Comparison of ENCODE assay signal across 22 cellular contexts in genomic region chr1:223003549-223003948, GRCh38.
DNase-seq lines count a peak whose midpoint lies in the region; TF ChIP-seq lines count a peak whose summit lies in the region.
"Had no signal": no experiment of that assay in that cellular context is flagged by ENCODE, and none has a peak within 500 bp of the region (broad histone marks: within the 10 kb centered on the region; RNA-seq: fewer than 3 reads in every experiment).

No MANE protein-coding gene starts in this region.

- TF ChIP-seq CTCF in mesothelial cell of epicardium (IDR thresholded peaks at IDR 0.05; ENCODE audit: unreplicated experiment) (no peak), chondrocyte (IDR thresholded peaks at IDR 0.05) (no peak)

- H3K27ac Mint-ChIP-seq in mesothelial cell of epicardium (peak overlapping the region; percentile 44), chondrocyte (ENCODE audit: unreplicated experiment) (no peak overlapping the region)
- H3K27ac Mint-ChIP-seq: CD4-positive, alpha-beta memory T cell; CD4-positive, CD25-positive, alpha-beta regulatory T cell; CD8-positive, alpha-beta memory T cell had no signal

- peaks cover 72% of the 10 kb centered on the region for H3K36me3 Mint-ChIP-seq in mesothelial cell of epicardium
- H3K36me3 Mint-ChIP-seq in chondrocyte (ENCODE audit: low read depth) = peaks cover 21% of the 10 kb centered on the region

- no peaks in the 10 kb centered on the region for H3K9me3 Mint-ChIP-seq in mesothelial cell of epicardium
- H3K9me3 Mint-ChIP-seq in chondrocyte (ENCODE audit: low read depth) = no peaks in the 10 kb centered on the region
- H3K9me3 Mint-ChIP-seq: CD14-positive monocyte; CD4-positive, alpha-beta memory T cell; CD8-positive, alpha-beta memory T cell had no signal

- H3K4me1 Mint-ChIP-seq in mesothelial cell of epicardium (peaks cover 19% of the 10 kb centered on the region), chondrocyte (ENCODE audit: low read depth) (peaks cover 3% of the 10 kb centered on the region)
- H3K4me1 Mint-ChIP-seq: CD14-positive monocyte; CD4-positive, alpha-beta memory T cell; CD4-positive, CD25-positive, alpha-beta regulatory T cell; CD8-positive, alpha-beta memory T cell had no signal

- DNase-seq in NCI-H345 (lab: John Stamatoyannopoulos, UW) (peak; percentile 14), NCI-H345 treated with DMSO at 0.1 percent for 48 hours (lab: John Stamatoyannopoulos, UW; ENCODE audit: unreplicated experiment) (no peak), NCI-H748 treated with DMSO at 0.1 percent for 48 hours (lab: John Stamatoyannopoulos, UW) (peak; percentile 15), mesothelial cell of epicardium (ENCODE audit: low spot score in 2 of 2, unreplicated experiment in 2 of 2) (no peak), chondrocyte (ENCODE audit: low spot score) (no peak), kidney glomerular epithelial cell (lab: John Stamatoyannopoulos, UW) (no peak)
- DNase-seq: 8988T; ACHN; BE2C; C1 segment of cervical spinal cord; CD4-positive, alpha-beta memory T cell; CD4-positive, CD25-positive, alpha-beta regulatory T cell; CD8-positive, alpha-beta memory T cell; COR-L47; DMS 273 treated with DMSO at 0.1 percent for 48 hours; DMS153; DMS53; DMS79; DND-41; EL; GDM1 had no signal

- H3K27me3 Mint-ChIP-seq in mesothelial cell of epicardium (ENCODE audit: low read depth) (no peaks in the 10 kb centered on the region), chondrocyte (ENCODE audit: low read depth) (no peaks in the 10 kb centered on the region)
- H3K27me3 Mint-ChIP-seq: CD4-positive, alpha-beta memory T cell; CD4-positive, CD25-positive, alpha-beta regulatory T cell; CD8-positive, alpha-beta memory T cell had no signal

- H3K4me3 Mint-ChIP-seq in mesothelial cell of epicardium (no peak overlapping the region), chondrocyte (ENCODE audit: unreplicated experiment) (no peak overlapping the region)
- H3K4me3 Mint-ChIP-seq: CD14-positive monocyte; CD4-positive, alpha-beta memory T cell; CD4-positive, CD25-positive, alpha-beta regulatory T cell; CD8-positive, alpha-beta memory T cell had no signal

Comparison
In these comparisons a context has a peak if more than half of its experiments do, and no peak if none do; other contexts are left out.
1. DNase-seq: peak in NCI-H345 (single experiment) and NCI-H748 treated with DMSO at 0.1 percent for 48 hours (single experiment); none in NCI-H345 treated with DMSO at 0.1 percent for 48 hours (single experiment), mesothelial cell of epicardium (0 of 2), chondrocyte (single experiment) and kidney glomerular epithelial cell (single experiment).